13 cellular contexts compared by ENCODE assay signal in the genomic region with DNA sequence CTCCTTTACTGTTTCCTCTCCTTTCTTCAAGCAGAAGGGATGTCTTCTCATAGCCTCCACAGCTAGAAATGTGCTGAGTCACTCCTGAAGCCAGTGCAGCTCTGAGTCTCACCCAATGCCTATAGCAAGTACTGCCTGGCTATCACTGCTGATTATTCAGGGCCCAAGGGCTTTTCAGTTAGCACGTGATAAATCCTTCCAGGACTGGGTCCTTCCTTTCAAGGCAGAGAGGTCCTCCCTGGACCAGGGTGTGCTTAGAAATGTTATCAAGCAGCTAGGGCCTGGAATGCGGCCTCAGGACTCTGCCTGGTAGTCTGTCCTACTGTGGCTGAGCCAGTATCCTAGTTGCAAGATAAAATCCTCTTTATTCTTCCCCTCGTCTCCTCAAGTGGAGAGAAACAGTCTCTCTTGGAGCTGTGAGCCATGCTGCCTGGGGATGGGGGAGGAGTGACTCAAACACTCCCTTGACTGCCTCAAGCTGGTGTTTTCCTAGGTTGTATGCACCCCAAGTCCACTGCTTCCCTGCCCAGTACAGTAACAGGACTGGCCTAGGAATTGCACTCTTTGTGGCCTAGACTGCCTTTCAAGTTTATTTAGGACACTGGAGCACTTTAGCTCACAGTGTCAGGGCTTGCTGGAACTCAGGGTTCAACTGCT.
DNase-seq lines count a peak whose midpoint lies in the region; ATAC-seq and TF ChIP-seq lines count a peak whose summit lies in the region.
"Had no signal": no experiment of that assay in that cellular context is flagged by ENCODE, and none has a peak within 500 bp of the region (broad histone marks: within the 10 kb centered on the region; RNA-seq: fewer than 3 reads in every experiment).

No MANE protein-coding gene starts in this region.

- CTCF ChIA-PET in CD4-positive, alpha-beta memory T cell (lab: Charles Lee; ENCODE audit: partially characterized antibody), result no interaction called here

- H3K9me3 ChIP-seq in SK-N-MC (ENCODE audit: low read depth, low read length) (no peaks in the 10 kb centered on the region), psoas muscle (no peaks in the 10 kb centered on the region)
- no peaks in the 10 kb centered on the region for H3K9me3 ChIP-seq in CD4-positive, alpha-beta memory T cell (ENCODE audit: control insufficient read depth in 1 of 2, low read length in 2 of 2)
- H3K9me3 ChIP-seq: ovary had no signal

- no peak for TF ChIP-seq CTCF in GM12865 (IDR thresholded peaks at IDR 0.05; ENCODE audit: insufficient read depth, low read depth, low read length, missing control alignments)
- no peak for TF ChIP-seq CTCF in psoas muscle (IDR thresholded peaks at IDR 0.05)

- no peaks in the 10 kb centered on the region for H3K27me3 ChIP-seq in psoas muscle (ENCODE audit: insufficient read depth in 3 of 3, low read length in 2 of 3)
- H3K27me3 ChIP-seq in CD4-positive, alpha-beta memory T cell (ENCODE audit: insufficient read depth, low read length), result no peaks in the 10 kb centered on the region
- H3K27me3 ChIP-seq: ovary had no signal

- peak; percentile 36 to 62 (median 54) for ATAC-seq in psoas muscle
- no peak for ATAC-seq in GM18873 (IDR thresholded peaks at IDR 0.05; ENCODE audit: low FRiP score, unreplicated experiment)
- no peak for ATAC-seq in HG03460 (IDR thresholded peaks at IDR 0.05; ENCODE audit: unreplicated experiment)

- intact Hi-C loops in psoas muscle (cut with DNase I), result no loop called here
- intact Hi-C loops in CD4-positive, alpha-beta memory T cell (cut with micrococcal nuclease), result no loop called here

- H3K36me3 ChIP-seq in SK-N-MC (ENCODE audit: insufficient read depth, low read length) (no peaks in the 10 kb centered on the region), psoas muscle (ENCODE audit: insufficient read depth in 1 of 2, low read depth in 1 of 2) (no peaks in the 10 kb centered on the region)
- H3K36me3 ChIP-seq in CD4-positive, alpha-beta memory T cell (ENCODE audit: insufficient read depth, low read length), result no peaks in the 10 kb centered on the region
- H3K36me3 ChIP-seq: ovary had no signal

- no peak overlapping the region for H3K4me3 Mint-ChIP-seq in CD4-positive, alpha-beta memory T cell
- H3K4me3 Mint-ChIP-seq: activated B cell treated with CpG ODN at 0.5 μM for 24 hours; activated naive CD8-positive, alpha-beta T cell treated with anti-CD3 and anti-CD28 coated beads, Interleukin-2, amount 10 ng/mL, durations not matched to agents 7 days and 5 days had no signal

- H3K27ac Mint-ChIP-seq in CD4-positive, alpha-beta memory T cell, result no peak overlapping the region
- H3K27ac Mint-ChIP-seq: activated B cell treated with CpG ODN at 0.5 μM for 24 hours; activated naive CD8-positive, alpha-beta T cell treated with anti-CD3 and anti-CD28 coated beads, Interleukin-2, amount 10 ng/mL, durations not matched to agents 7 days and 5 days had no signal

- no peak overlapping the region for H3K9ac ChIP-seq in SK-N-MC (ENCODE audit: insufficient read length)

- POLR2A ChIA-PET in CD4-positive, alpha-beta memory T cell (lab: Charles Lee; ENCODE audit: partially characterized antibody), result no interaction called here

- H3K9me3 Mint-ChIP-seq in CD4-positive, alpha-beta memory T cell, result peaks cover 0 to 2% (median 0%) of the 10 kb centered on the region in 8 donors
- H3K9me3 Mint-ChIP-seq: activated B cell treated with CpG ODN at 0.5 μM for 24 hours; activated naive CD8-positive, alpha-beta T cell treated with anti-CD3 and anti-CD28 coated beads, Interleukin-2, amount 10 ng/mL, durations not matched to agents 7 days and 5 days had no signal

- DNase-seq in GM12865 (ENCODE audit: low read depth), result peak; percentile 21
- DNase-seq in SK-N-MC (ENCODE audit: low read depth, low spot score), result peak; percentile 20
- DNase-seq in fibroblast of peridontal ligament (ENCODE audit: extremely low read depth), result peak; percentile 68
- no peak for DNase-seq in psoas muscle
- DNase-seq in activated CD4-positive, alpha-beta T cell treated with anti-CD3 and anti-CD28 coated beads for 4 hours, result no peak
- DNase-seq in CD4-positive, alpha-beta memory T cell, result no peak
- DNase-seq: activated B cell treated with CpG ODN at 0.5 μM for 24 hours; activated naive CD8-positive, alpha-beta T cell treated with anti-CD3 and anti-CD28 coated beads, Interleukin-2, amount 10 ng/mL, durations not matched to agents 7 days and 5 days; NCI-H526 had no signal

- H3K4me1 ChIP-seq in psoas muscle, result peaks cover 24% of the 10 kb centered on the region
- H3K4me1 ChIP-seq in CD4-positive, alpha-beta memory T cell (ENCODE audit: insufficient read depth, low read length), result no peaks in the 10 kb centered on the region

- H3K4me1 Mint-ChIP-seq in CD4-positive, alpha-beta memory T cell, result no peaks in the 10 kb centered on the region
- H3K4me1 Mint-ChIP-seq: activated B cell treated with CpG ODN at 0.5 μM for 24 hours; activated naive CD8-positive, alpha-beta T cell treated with anti-CD3 and anti-CD28 coated beads, Interleukin-2, amount 10 ng/mL, durations not matched to agents 7 days and 5 days had no signal

- no peaks in the 10 kb centered on the region for H3K36me3 Mint-ChIP-seq in CD4-positive, alpha-beta memory T cell
- H3K36me3 Mint-ChIP-seq: activated naive CD8-positive, alpha-beta T cell treated with anti-CD3 and anti-CD28 coated beads, Interleukin-2, amount 10 ng/mL, durations not matched to agents 7 days and 5 days had no signal

- H3K4me3 ChIP-seq in GM12865 (ENCODE audit: low read depth, low read length) (no peak overlapping the region), SK-N-MC (no peak overlapping the region), psoas muscle (no peak overlapping the region)
- no peak overlapping the region for H3K4me3 ChIP-seq in CD4-positive, alpha-beta memory T cell (ENCODE audit: low read length in 2 of 2)
- H3K4me3 ChIP-seq: ovary had no signal

- H3K27me3 Mint-ChIP-seq in CD4-positive, alpha-beta memory T cell, result peaks cover 2 to 5% of the 10 kb centered on the region in 2 donors

- H3K27ac ChIP-seq in SK-N-MC (peak overlapping the region; percentile 38), psoas muscle (peak overlapping the region; percentile 30)
- no peak overlapping the region for H3K27ac ChIP-seq in CD4-positive, alpha-beta memory T cell (ENCODE audit: low read depth, low read length)
- H3K27ac ChIP-seq: HL-60 had no signal

- WGBS in psoas muscle, 3 donors, result 64 to 88% (median 67%) methylated on average over 3 of the region's 3 CpGs

Comparison
In these comparisons a context has a peak if more than half of its experiments do, and no peak if none do; other contexts are left out.
1. DNase-seq: peak in GM12865 (single experiment), SK-N-MC (single experiment) and fibroblast of peridontal ligament (single experiment); none in psoas muscle (0 of 2), activated CD4-positive, alpha-beta T cell treated with anti-CD3 and anti-CD28 coated beads for 4 hours (0 of 2) and CD4-positive, alpha-beta memory T cell (0 of 5).
2. ATAC-seq: peak in psoas muscle (4 of 4); none in GM18873 (single experiment) and HG03460 (single experiment).